In the genomic region with DNA sequence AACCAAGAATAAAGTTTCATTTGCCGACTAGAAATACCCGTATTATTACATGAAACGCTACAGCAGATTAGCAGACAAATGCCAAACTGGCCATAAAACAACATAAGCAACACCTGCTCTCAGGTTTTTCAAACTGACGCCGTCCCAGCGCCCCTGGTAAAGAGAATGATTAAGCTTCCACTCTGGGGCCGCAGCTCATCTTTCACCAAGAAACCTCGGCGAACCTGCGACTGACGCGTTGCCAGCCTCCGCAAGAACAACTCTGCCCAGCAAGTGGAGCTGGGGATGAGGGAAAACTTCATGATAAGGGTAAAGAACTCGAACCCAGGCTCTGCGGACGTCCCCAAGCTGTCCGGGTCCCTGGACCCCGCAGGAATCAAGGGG, we compare ENCODE assay signal across 8 cellular contexts. TPM values are rescaled to one million over a fixed set of nuclear protein-coding genes. Genes with fewer than 3 reads are reported as not detected.
DNase-seq lines count a peak whose midpoint lies in the region; ATAC-seq and TF ChIP-seq lines count a peak whose summit lies in the region.

No MANE protein-coding gene starts in this region.

- peak overlapping the region; percentile 80 for H3K4me3 ChIP-seq in BJ (ENCODE audit: low read depth, low read length)
- peak overlapping the region; percentile 73 to 96 for H3K4me3 ChIP-seq in foreskin fibroblast (ENCODE audit: low read depth in 1 of 2, low read length in 2 of 2)
- H3K4me3 ChIP-seq in prostate gland, result peak overlapping the region; percentile 62 to 77

- no peaks in the 10 kb centered on the region for H3K27me3 ChIP-seq in BJ (ENCODE audit: control insufficient read depth, insufficient read depth, low read length)
- H3K27me3 ChIP-seq in prostate gland (replicated peaks; ENCODE audit: insufficient read depth), result no peaks in the 10 kb centered on the region

- peak overlapping the region; percentile 99 for H3K4me3 Mint-ChIP-seq in activated CD4-positive, alpha-beta T cell treated with anti-CD3 and anti-CD28 coated beads, Interleukin-2, amount 10 ng/mL, durations not matched to agents 7 days and 5 days

- H3K9me3 ChIP-seq in prostate gland, result no peaks in the 10 kb centered on the region

- H3K36me3 ChIP-seq in BJ (ENCODE audit: control insufficient read depth, insufficient read depth, low read length) (no peaks in the 10 kb centered on the region; the same call in 1 of the 2 replicates), prostate gland (no peaks in the 10 kb centered on the region)

- H3K27ac Mint-ChIP-seq in activated CD4-positive, alpha-beta T cell treated with anti-CD3 and anti-CD28 coated beads, Interleukin-2, amount 10 ng/mL, durations not matched to agents 7 days and 5 days, result peak overlapping the region; percentile 95

- DNase-seq in BJ (ENCODE audit: low read depth), result no peak
- peak; percentile 24 for DNase-seq in activated CD4-positive, alpha-beta T cell treated with anti-CD3 and anti-CD28 coated beads, Interleukin-2, amount 10 ng/mL, durations not matched to agents 7 days and 5 days
- no peak for DNase-seq in foreskin fibroblast
- DNase-seq in prostate gland (ENCODE audit: low spot score), result peak; percentile 20
- no peak for DNase-seq in cerebellar nuclear complex (lab: John Stamatoyannopoulos, UW)
- no peak for DNase-seq in HuH-7 (ENCODE audit: low spot score)

- peak overlapping the region; percentile 83 to 94 for H3K27ac ChIP-seq in prostate gland

- ATAC-seq in GM19328 (IDR thresholded peaks at IDR 0.05; ENCODE audit: unreplicated experiment) (peak; percentile 15), HG03442 (IDR thresholded peaks at IDR 0.05; ENCODE audit: unreplicated experiment) (peak; percentile 5)

- H3K36me3 Mint-ChIP-seq in activated CD4-positive, alpha-beta T cell treated with anti-CD3 and anti-CD28 coated beads, Interleukin-2, amount 10 ng/mL, durations not matched to agents 7 days and 5 days (ENCODE audit: low read depth), result no peaks in the 10 kb centered on the region

- intact Hi-C loops in prostate gland (cut with DNase I), result loop anchor here (5.0 to 10.0 kb wide), 4 partner anchors 158 to 425 kb away; a partner anchor contains a TSS

- H3K9me3 Mint-ChIP-seq in activated CD4-positive, alpha-beta T cell treated with anti-CD3 and anti-CD28 coated beads, Interleukin-2, amount 10 ng/mL, durations not matched to agents 7 days and 5 days, result no peaks in the 10 kb centered on the region

- TF ChIP-seq CTCF in BJ (IDR thresholded peaks at IDR 0.05; ENCODE audit: insufficient read depth, low read depth, low read length) (no peak), foreskin fibroblast (IDR thresholded peaks at IDR 0.05; ENCODE audit: low read depth, low read length) (no peak), prostate gland (IDR thresholded peaks at IDR 0.05) (no peak)

- 1% methylated on average over 18 of the region's 18 CpGs for WGBS in prostate gland

- POLR2A ChIA-PET in BJ (lab: Charles Lee), result no interaction called here
- POLR2A ChIA-PET in activated CD4-positive, alpha-beta T cell treated with anti-CD3 and anti-CD28 coated beads, Interleukin-2, amount 10 ng/mL, durations not matched to agents 7 days and 5 days (lab: Charles Lee), result no interaction called here

- no peak for TF ChIP-seq POLR2A in prostate gland (IDR thresholded peaks at IDR 0.05)

- peaks cover 21% of the 10 kb centered on the region for H3K4me1 Mint-ChIP-seq in activated CD4-positive, alpha-beta T cell treated with anti-CD3 and anti-CD28 coated beads, Interleukin-2, amount 10 ng/mL, durations not matched to agents 7 days and 5 days

- CTCF ChIA-PET in BJ (lab: Yijun Ruan, JAX), result interaction anchor here (0.6 to 1.1 kb wide), 3 partner anchors 9 to 1585 kb away, joined by 3 to 6 read pairs (median 3); no protein-coding TSS in a partner anchor
- CTCF ChIA-PET in activated CD4-positive, alpha-beta T cell treated with anti-CD3 and anti-CD28 coated beads, Interleukin-2, amount 10 ng/mL, durations not matched to agents 7 days and 5 days (lab: Charles Lee), result interaction anchor here (0.9 to 1.5 kb wide), 2 partner anchors 9 to 24 kb away, joined by 3 to 4 read pairs; no protein-coding TSS in a partner anchor

- H3K4me1 ChIP-seq in prostate gland (replicated peaks), result peaks cover 9% of the 10 kb centered on the region

- H3K27me3 Mint-ChIP-seq in activated CD4-positive, alpha-beta T cell treated with anti-CD3 and anti-CD28 coated beads, Interleukin-2, amount 10 ng/mL, durations not matched to agents 7 days and 5 days, result no peaks in the 10 kb centered on the region

RNA-seq across cellular contexts. Expression of a gene that starts 0.5 kb away (rescaled TPM):
- polyA plus RNA-seq in BJ (2011; rRNA removed), result 57.0 and 141 TPM in 2 replicates
- polyA minus RNA-seq in BJ (2011; rRNA and poly(A)+ RNA removed), result 35.1 and 43.6 TPM in 2 replicates
- total RNA-seq in activated CD4-positive, alpha-beta T cell treated with anti-CD3 and anti-CD28 coated beads, Interleukin-2, amount 10 ng/mL, durations not matched to agents 7 days and 5 days, result 10 to 100 TPM; 47.9 to 52.2 TPM
- 10 to 100 TPM; 50.2 to 95.0 TPM for total RNA-seq in prostate gland

Comparison
In these comparisons a context has a peak if more than half of its experiments do, and no peak if none do; other contexts are left out.
1. DNase-seq: peak in activated CD4-positive, alpha-beta T cell treated with anti-CD3 and anti-CD28 coated beads, Interleukin-2, amount 10 ng/mL, durations not matched to agents 7 days and 5 days (single experiment) and prostate gland (single experiment); none in BJ (single experiment), foreskin fibroblast (0 of 2), cerebellar nuclear complex (0 of 2) and HuH-7 (single experiment).
2. Peak in every context shown above with its lines, with median percentiles within 50 percentile points of each other: H3K4me3 ChIP-seq.